In genomic region chr9:19372576-19372975, GRCh38 we compare ENCODE assay signal across 20 cellular contexts. TPM values are rescaled to one million over a fixed set of nuclear protein-coding genes. Genes with fewer than 3 reads are reported as not detected.
A peak's percentile ranks its signal among the peaks of the same experiment; 100 is the strongest.
DNase-seq lines count a peak whose midpoint lies in the region; ATAC-seq, FAIRE-seq and TF ChIP-seq lines count a peak whose summit lies in the region.
"Had no signal": no experiment of that assay in that cellular context is flagged by ENCODE, and none has a peak within 500 bp of the region (broad histone marks: within the 10 kb centered on the region; RNA-seq: fewer than 3 reads in every experiment).

No MANE protein-coding gene starts in this region.

- POLR2A ChIA-PET in SK-N-SH (lab: Yijun Ruan, JAX): no interaction called here

- intact Hi-C loops in ascending aorta (cut with DNase I): no loop called here

- ATAC-seq in SK-N-SH treated with all-trans-retinoic acid at 6 μM for 48 hours (peak; percentile 18), GM21423 (IDR thresholded peaks at IDR 0.05; ENCODE audit: unreplicated experiment) (no peak)
- ATAC-seq: activated T-helper 17 cell treated with anti-CD3 and anti-CD28 coated beads, Interleukin-2, amount 50 U/mL, for 72 hours; gastroesophageal sphincter had no signal

- no peak overlapping the region for H3K4me2 ChIP-seq in SK-N-SH
- H3K4me2 ChIP-seq: A549 had no signal

- H3K4me3 ChIP-seq in SK-N-SH (ENCODE audit: low read depth in 2 of 2, low read length in 1 of 2) (no peak overlapping the region), SK-N-MC (no peak overlapping the region), ascending aorta (no peak overlapping the region)
- H3K4me3 ChIP-seq: A549, adrenal gland, gastroesophageal sphincter had no signal

- no peaks in the 10 kb centered on the region for H3K9me2 ChIP-seq in SK-N-SH

- TF ChIP-seq CTCF in SK-N-SH (IDR thresholded peaks at IDR 0.05): no peak
- no peak for TF ChIP-seq CTCF in ascending aorta (IDR thresholded peaks at IDR 0.05)

- peaks cover 20% of the 10 kb centered on the region for H4K20me1 ChIP-seq in SK-N-SH (ENCODE audit: insufficient read depth)

- peaks cover 67% of the 10 kb centered on the region for H3F3A ChIP-seq in SK-N-SH (replicated peaks; ENCODE audit: insufficient read depth)

- no peak for TF ChIP-seq RAD21 in SK-N-SH (IDR thresholded peaks at IDR 0.05; ENCODE audit: low read length)

- no peak for FAIRE-seq in GM12892 (lab: Jason Lieb, UNC)
- FAIRE-seq: urothelium cell line had no signal

- DNase-seq in SK-N-SH: no peak
- DNase-seq in GM12892 (ENCODE audit: insufficient read length): no peak
- DNase-seq in SK-N-MC (ENCODE audit: low read depth, low spot score): no peak
- DNase-seq in islet precursor cell: peak; percentile 51
- DNase-seq in OCI-M1 (lab: John Stamatoyannopoulos, UW): no peak
- no peak for DNase-seq in ascending aorta (ENCODE audit: low spot score in 2 of 2)
- DNase-seq: activated CD4-positive, CD25-positive, alpha-beta regulatory T cell; activated CD8-positive, alpha-beta memory T cell treated with anti-CD3 and anti-CD28 coated beads for 24 hours; adrenal gland; C1 segment of cervical spinal cord; NCI-H1105 treated with DMSO at 0.1 percent for 48 hours; NCI-H510A treated with DMSO at 0.1 percent for 48 hours; SHP77; stimulated activated CD4-positive, alpha-beta T cell treated with anti-CD3 and anti-CD28 coated beads, Interleukin-2, amount 100 ng/mL, for 48 hours had no signal

- peaks cover 59 to 63% of the 10 kb centered on the region in 2 experiments for H3K36me3 ChIP-seq in SK-N-SH (replicated peaks in 1 of 2; ENCODE audit: control insufficient read depth in 1 of 2, insufficient read depth in 2 of 2, low read length in 1 of 2)
- peaks cover 53% of the 10 kb centered on the region for H3K36me3 ChIP-seq in SK-N-MC (ENCODE audit: insufficient read depth, low read length)
- H3K36me3 ChIP-seq in ascending aorta: peaks cover 44 to 74% of the 10 kb centered on the region in 2 donors

- peak; percentile 51; the same call in 1 of the 2 replicates for TF ChIP-seq POLR2A in GM12892 (IDR thresholded peaks at IDR 0.05; ENCODE audit: low read depth, low read length)

- 89% methylated on average over 8 of the region's 8 CpGs for WGBS in SK-N-SH (ENCODE audit: low lambda C conversion rate)

- H3K9ac ChIP-seq in SK-N-SH: no peak overlapping the region
- H3K9ac ChIP-seq in SK-N-MC (ENCODE audit: insufficient read length): no peak overlapping the region

- H2AFZ ChIP-seq in SK-N-SH (ENCODE audit: low read depth): no peak overlapping the region

- H3K27me3 ChIP-seq in SK-N-SH (ENCODE audit: insufficient read depth): no peaks in the 10 kb centered on the region
- H3K27me3 ChIP-seq in ascending aorta: no peaks in the 10 kb centered on the region
- H3K27me3 ChIP-seq: adrenal gland, gastroesophageal sphincter had no signal

- CTCF ChIA-PET in SK-N-SH (lab: Yijun Ruan, JAX): interaction anchor here (0.6 to 1.0 kb wide), 2 partner anchors 85 to 266 kb away, joined by 3 to 7 read pairs; no protein-coding TSS in a partner anchor

- peaks cover 16% of the 10 kb centered on the region for H3K79me2 ChIP-seq in SK-N-SH (ENCODE audit: insufficient read depth)

- no peak for TF ChIP-seq EP300 in SK-N-SH (IDR thresholded peaks at IDR 0.05; ENCODE audit: borderline replicate concordance in 1 of 2, low read depth in 1 of 2, low read length in 1 of 2)

- peak overlapping the region in 1 of 2 experiments; percentile 21; a peak in 1 of 4 replicates for H3K27ac ChIP-seq in SK-N-SH (ENCODE audit: low read depth in 2 of 2, low read length in 1 of 2)
- peak overlapping the region; percentile 27; the same call in 1 of the 2 replicates for H3K27ac ChIP-seq in SK-N-MC
- no peak overlapping the region for H3K27ac ChIP-seq in ascending aorta
- H3K27ac ChIP-seq: A549, adrenal gland, gastroesophageal sphincter had no signal

- H3K4me1 ChIP-seq in SK-N-SH (ENCODE audit: control insufficient read depth in 1 of 2, insufficient read depth in 2 of 2, low read depth in 1 of 2, low read length in 1 of 2) (peaks cover 5 to 6% of the 10 kb centered on the region in 2 experiments), ascending aorta (peaks cover 0 to 2% of the 10 kb centered on the region in 2 donors)

- H3K9me3 ChIP-seq in SK-N-SH: no peaks in the 10 kb centered on the region
- no peaks in the 10 kb centered on the region for H3K9me3 ChIP-seq in SK-N-MC (ENCODE audit: low read depth, low read length)
- H3K9me3 ChIP-seq in ascending aorta: no peaks in the 10 kb centered on the region
- H3K9me3 ChIP-seq: A549, adrenal gland, gastroesophageal sphincter had no signal

TF ChIP-seq in SK-N-SH treated with all-trans-retinoic acid at 6 μM for 48 hours, 23 proteins besides CTCF, POLR2A, EP300 and RAD21:
- TF ChIP-seq TSHZ2 (CRISPR knock-in tag; IDR thresholded peaks at IDR 0.05): no peak
- no peak for TF ChIP-seq ZNF70 (CRISPR knock-in tag; IDR thresholded peaks at IDR 0.05)

TF ChIP-seq in SK-N-SH, 30 proteins besides CTCF, POLR2A, EP300 and RAD21:
- no peak for TF ChIP-seq FOXM1 (IDR thresholded peaks at IDR 0.05; ENCODE audit: low read depth)
- TF ChIP-seq, protein P1, sequence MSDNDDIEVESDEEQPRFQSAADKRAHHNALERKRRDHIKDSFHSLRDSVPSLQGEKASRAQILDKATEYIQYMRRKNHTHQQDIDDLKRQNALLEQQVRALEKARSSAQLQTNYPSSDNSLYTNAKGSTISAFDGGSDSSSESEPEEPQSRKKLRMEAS (IDR thresholded peaks at IDR 0.05; ENCODE audit: low read depth): no peak
- TF ChIP-seq EZH2phosphoT487 (IDR thresholded peaks at IDR 0.05; ENCODE audit: borderline replicate concordance, low read depth): no peak
- TF ChIP-seq, protein P2, sequence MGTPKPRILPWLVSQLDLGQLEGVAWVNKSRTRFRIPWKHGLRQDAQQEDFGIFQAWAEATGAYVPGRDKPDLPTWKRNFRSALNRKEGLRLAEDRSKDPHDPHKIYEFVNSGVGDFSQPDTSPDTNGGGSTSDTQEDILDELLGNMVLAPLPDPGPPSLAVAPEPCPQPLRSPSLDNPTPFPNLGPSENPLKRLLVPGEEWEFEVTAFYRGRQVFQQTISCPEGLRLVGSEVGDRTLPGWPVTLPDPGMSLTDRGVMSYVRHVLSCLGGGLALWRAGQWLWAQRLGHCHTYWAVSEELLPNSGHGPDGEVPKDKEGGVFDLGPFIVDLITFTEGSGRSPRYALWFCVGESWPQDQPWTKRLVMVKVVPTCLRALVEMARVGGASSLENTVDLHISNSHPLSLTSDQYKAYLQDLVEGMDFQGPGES (IDR thresholded peaks at IDR 0.05; ENCODE audit: low read depth, low read length): no peak

RNA-seq across cellular contexts. Expression of gene RPS6, which starts 7.5 kb away (rescaled TPM):
- polyA plus RNA-seq in SK-N-SH (2012; rRNA removed): 2,186 and 2,430 TPM in 2 replicates
- 3,012 and 3,578 TPM in 2 replicates for polyA plus RNA-seq in SK-N-SH (2012; cell fraction: cytosol; rRNA removed)
- 516 and 571 TPM in 2 replicates for polyA plus RNA-seq in SK-N-SH (2012; cell fraction: nucleus; rRNA removed)
- polyA plus RNA-seq in GM12892 (2012; ENCODE audit: missing spikeins): 6,811 TPM
- 754 TPM for total RNA-seq in ascending aorta

RNA-seq across cellular contexts. Expression of gene ACER2, which starts 36.2 kb away (rescaled TPM):
- 1.3 and 2.2 TPM in 2 replicates for polyA plus RNA-seq in SK-N-SH (2012; rRNA removed)
- 1.2 and 1.5 TPM in 2 replicates for polyA plus RNA-seq in SK-N-SH (2012; cell fraction: cytosol; rRNA removed)
- polyA plus RNA-seq in SK-N-SH (2012; cell fraction: nucleus; rRNA removed): 1.9 and 3.0 TPM in 2 replicates
- polyA plus RNA-seq in GM12892 (2012; ENCODE audit: missing spikeins): 3.1 TPM
- total RNA-seq in ascending aorta: 1.4 TPM
